Comparison of ENCODE assay signal across 21 cellular contexts in the genomic region with DNA sequence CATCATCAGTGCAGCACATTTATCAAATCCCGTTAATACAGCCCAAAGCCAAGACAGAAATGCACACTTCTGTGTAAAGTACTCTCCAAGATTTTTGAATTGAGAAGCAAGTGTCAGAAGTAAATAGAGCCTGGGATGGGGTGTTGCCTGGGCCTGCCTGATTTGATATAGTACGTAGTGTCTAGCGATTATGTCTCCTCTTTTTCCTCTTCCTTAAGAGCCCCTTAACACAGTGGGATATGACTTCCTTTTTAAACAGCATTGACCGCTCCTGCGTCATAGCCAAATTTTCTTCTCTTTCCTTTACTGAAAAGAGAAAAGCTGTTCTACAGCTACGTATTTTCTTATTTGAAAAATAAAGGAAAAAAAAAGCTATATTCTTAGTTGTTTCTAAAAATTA.
DNase-seq lines count a peak whose midpoint lies in the region; ATAC-seq and TF ChIP-seq lines count a peak whose summit lies in the region.
"Had no signal": no experiment of that assay in that cellular context is flagged by ENCODE, and none has a peak within 500 bp of the region (broad histone marks: within the 10 kb centered on the region; RNA-seq: fewer than 3 reads in every experiment).

No MANE protein-coding gene starts in this region.

- no peak overlapping the region for H3K9ac ChIP-seq in mesenchymal stem cell (ENCODE audit: low read length)
- H3K9ac ChIP-seq: BLaER1 treated with 17β-estradiol and CSF1 and Interleukin-3, amounts not matched to agents 10 nM and 100 nM had no signal

- no peak overlapping the region for H2BK5ac ChIP-seq in mesenchymal stem cell (ENCODE audit: low read depth, low read length, poor library complexity, severe bottlenecking)

- H3K36me3 Mint-ChIP-seq in activated T-cell treated with anti-CD3 and anti-CD28 coated beads, Interleukin-2, amount 50 U/mL, for 72 hours (ENCODE audit: insufficient read depth in 2 of 2): no peaks in the 10 kb centered on the region

- H3K4me2 ChIP-seq in mesenchymal stem cell (ENCODE audit: low read length, poor library complexity, severe bottlenecking): no peak overlapping the region
- H3K4me2 ChIP-seq: BLaER1 treated with 17β-estradiol and CSF1 and Interleukin-3, amounts not matched to agents 10 nM and 100 nM had no signal

- no peaks in the 10 kb centered on the region for H3K79me1 ChIP-seq in mesenchymal stem cell (replicated peaks; ENCODE audit: low read length, poor library complexity, severe bottlenecking)

- no peak overlapping the region for H2BK12ac ChIP-seq in mesenchymal stem cell (ENCODE audit: low read length in 2 of 2)

- no peaks in the 10 kb centered on the region for H3K27me3 ChIP-seq in mesenchymal stem cell (ENCODE audit: control insufficient read depth in 1 of 2, insufficient read depth in 1 of 2, low read length in 2 of 2)
- H3K27me3 ChIP-seq: BLaER1 treated with 17β-estradiol and CSF1 and Interleukin-3, amounts not matched to agents 10 nM and 100 nM had no signal

- H2AK5ac ChIP-seq in mesenchymal stem cell (ENCODE audit: low read length, severe bottlenecking): no peak overlapping the region

- no peak overlapping the region for H4K91ac ChIP-seq in mesenchymal stem cell (ENCODE audit: low read length)

- H3K4me1 ChIP-seq in mesenchymal stem cell (ENCODE audit: control insufficient read depth, insufficient read depth, low read depth, low read length): no peaks in the 10 kb centered on the region
- H3K4me1 ChIP-seq: BLaER1 treated with 17β-estradiol and CSF1 and Interleukin-3, amounts not matched to agents 10 nM and 100 nM had no signal

- H2AFZ ChIP-seq in mesenchymal stem cell (ENCODE audit: low read depth, low read length): no peak overlapping the region

- no peak overlapping the region for H3K27ac ChIP-seq in mesenchymal stem cell (ENCODE audit: low read length, poor library complexity, severe bottlenecking)
- H3K27ac ChIP-seq: BLaER1 treated with 17β-estradiol and CSF1 and Interleukin-3, amounts not matched to agents 10 nM and 100 nM had no signal

- DNase-seq in NCI-H187 treated with DMSO at 0.1 percent for 48 hours (lab: John Stamatoyannopoulos, UW): peak; percentile 5
- DNase-seq in NCI-H187 (lab: John Stamatoyannopoulos, UW): no peak
- DNase-seq in DMS79 (lab: John Stamatoyannopoulos, UW): peak; percentile 37
- peak; percentile 5 for DNase-seq in NCI-H82 treated with DMSO at 0.1 percent for 48 hours (lab: John Stamatoyannopoulos, UW; ENCODE audit: unreplicated experiment)
- no peak for DNase-seq in mesenchymal stem cell
- DNase-seq in activated T-cell treated with anti-CD3 and anti-CD28 coated beads, Interleukin-2, amount 50 U/mL, for 72 hours: no peak
- DNase-seq: 8988T; CD4-positive, alpha-beta memory T cell; GOT3; HCEC 1CT; KG1; NCI-H1092; NCI-H146; NCI-H2081 treated with DMSO at 0.1 percent for 48 hours; NCI-H2227 treated with DMSO at 0.1 percent for 48 hours; NCI-H510A treated with DMSO at 0.1 percent for 48 hours; NCI-H774; OCI-M1 had no signal

- no peak overlapping the region for H3K18ac ChIP-seq in mesenchymal stem cell (ENCODE audit: low read depth in 1 of 2, low read length in 2 of 2)

- H3K9me3 Mint-ChIP-seq in activated T-cell treated with anti-CD3 and anti-CD28 coated beads, Interleukin-2, amount 50 U/mL, for 72 hours: no peaks in the 10 kb centered on the region
- H3K9me3 Mint-ChIP-seq: CD4-positive, alpha-beta memory T cell had no signal

- no peak overlapping the region for H4K8ac ChIP-seq in mesenchymal stem cell (ENCODE audit: low read length)

- H3K4me3 ChIP-seq in mesenchymal stem cell (ENCODE audit: insufficient read depth in 1 of 2, low read depth in 1 of 2, low read length in 2 of 2): no peak overlapping the region
- H3K4me3 ChIP-seq: BLaER1 treated with 17β-estradiol and CSF1 and Interleukin-3, amounts not matched to agents 10 nM and 100 nM had no signal

- no peak for ATAC-seq in GM19395 (IDR thresholded peaks at IDR 0.05; ENCODE audit: unreplicated experiment)
- no peak for ATAC-seq in activated T-cell treated with anti-CD3 and anti-CD28 coated beads, Interleukin-2, amount 50 U/mL, for 72 hours (replicated peaks in 1 of 2)
- ATAC-seq in SK-N-SH treated with all-trans-retinoic acid at 6 μM for 48 hours: no peak

- no peaks in the 10 kb centered on the region for H3K27me3 Mint-ChIP-seq in activated T-cell treated with anti-CD3 and anti-CD28 coated beads, Interleukin-2, amount 50 U/mL, for 72 hours (ENCODE audit: low read depth)
- H3K27me3 Mint-ChIP-seq: CD4-positive, alpha-beta memory T cell had no signal

- WGBS in mesenchymal stem cell: 85% methylated on average over 4 of the region's 6 CpGs

- H2BK120ac ChIP-seq in mesenchymal stem cell (ENCODE audit: low read depth, low read length): peak overlapping the region; percentile 3

- peaks cover 20% of the 10 kb centered on the region for H3K4me1 Mint-ChIP-seq in activated T-cell treated with anti-CD3 and anti-CD28 coated beads, Interleukin-2, amount 50 U/mL, for 72 hours (ENCODE audit: low read depth)

- H3K4ac ChIP-seq in mesenchymal stem cell (ENCODE audit: low read depth in 1 of 2, low read length in 2 of 2): no peak overlapping the region

- H3K4me3 Mint-ChIP-seq in activated T-cell treated with anti-CD3 and anti-CD28 coated beads, Interleukin-2, amount 50 U/mL, for 72 hours: no peak overlapping the region

- no peak overlapping the region for H3K14ac ChIP-seq in mesenchymal stem cell (ENCODE audit: low read length in 2 of 2)

- no peak overlapping the region for H2BK15ac ChIP-seq in mesenchymal stem cell (ENCODE audit: low read depth, poor library complexity, severe bottlenecking)

- no peak overlapping the region for H3K23ac ChIP-seq in mesenchymal stem cell (ENCODE audit: low read length in 2 of 2)

- H3K27ac Mint-ChIP-seq in activated T-cell treated with anti-CD3 and anti-CD28 coated beads, Interleukin-2, amount 50 U/mL, for 72 hours: no peak overlapping the region

- H3K9me3 ChIP-seq in mesenchymal stem cell (ENCODE audit: control insufficient read depth, low read length): no peaks in the 10 kb centered on the region

- no peaks in the 10 kb centered on the region for H3K36me3 ChIP-seq in mesenchymal stem cell (ENCODE audit: control insufficient read depth in 1 of 2, insufficient read depth in 2 of 2, low read depth in 1 of 2, low read length in 2 of 2)

TF ChIP-seq in SK-N-SH treated with all-trans-retinoic acid at 6 μM for 48 hours, 23 proteins besides CTCF, POLR2A, EP300 and RAD21:
- no peak for TF ChIP-seq ZNF565 (CRISPR knock-in tag; conservative IDR thresholded peaks at IDR 0.05; ENCODE audit: low read depth)
- no peak for TF ChIP-seq RARB (CRISPR knock-in tag; IDR thresholded peaks at IDR 0.05)

Comparison
In these comparisons a context has a peak if more than half of its experiments do, and no peak if none do; other contexts are left out.
1. DNase-seq: peak in NCI-H187 treated with DMSO at 0.1 percent for 48 hours (single experiment), DMS79 (single experiment) and NCI-H82 treated with DMSO at 0.1 percent for 48 hours (single experiment); none in NCI-H187 (0 of 2), mesenchymal stem cell (single experiment) and activated T-cell treated with anti-CD3 and anti-CD28 coated beads, Interleukin-2, amount 50 U/mL, for 72 hours (0 of 2).